Comparison of ENCODE assay signal across 25 cellular contexts in the genomic region with DNA sequence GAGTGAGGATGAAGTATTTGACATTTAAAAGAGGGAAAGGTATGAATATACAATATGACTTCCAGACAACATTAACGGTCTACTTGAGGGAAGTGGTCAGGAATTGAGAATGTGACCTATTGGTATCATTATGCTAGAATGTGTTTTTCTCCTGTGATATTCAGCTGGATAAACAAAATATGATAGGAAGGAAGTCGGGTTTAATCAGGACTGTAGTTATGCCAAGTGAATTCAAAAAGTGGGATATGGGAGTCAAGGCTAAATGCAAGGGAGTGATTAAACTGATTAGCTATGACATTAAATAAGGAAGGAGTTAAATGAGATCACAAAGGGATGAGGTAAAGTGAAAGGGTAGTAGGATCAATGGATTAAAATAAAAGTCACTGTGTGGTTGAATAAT.
"Had no signal": no experiment of that assay in that cellular context is flagged by ENCODE, and none has a peak within 500 bp of the region (broad histone marks: within the 10 kb centered on the region; RNA-seq: fewer than 3 reads in every experiment).

No MANE protein-coding gene starts in this region.

- H3K36me3 ChIP-seq: gastrocnemius medialis had no signal

- H3K27ac ChIP-seq: coronary artery, dorsolateral prefrontal cortex, epithelial cell of prostate, esophagus squamous epithelium, gastrocnemius medialis, heart right ventricle, left lung, lower lobe of right lung had no signal

- FAIRE-seq: colon, islet of Langerhans, keratinocyte had no signal

- H3K4me1 ChIP-seq: esophagus squamous epithelium, gastrocnemius medialis, left lung, lower lobe of right lung had no signal

- ATAC-seq: esophagus mucosa, gastrocnemius medialis, heart right ventricle, left cardiac atrium, left lung, left ventricle myocardium superior, lower lobe of right lung had no signal

- H3K4me3 ChIP-seq: coronary artery, dorsolateral prefrontal cortex, esophagus squamous epithelium, gastrocnemius medialis, heart right ventricle, left lung, lower lobe of right lung had no signal

- DNase-seq: dorsolateral prefrontal cortex; effector CD4-positive, alpha-beta T cell; effector memory CD4-positive, alpha-beta T cell; erythroblast; esophagus squamous epithelium; foreskin fibroblast; foreskin melanocyte; gastrocnemius medialis; glutamatergic neuron; head of caudate nucleus; heart right ventricle; hippocampal formation; left cardiac atrium; left lung; left ventricle myocardium superior; lower lobe of right lung; mammary epithelial cell; mesendoderm; midbrain had no signal

- H3K9me3 ChIP-seq: esophagus squamous epithelium, gastrocnemius medialis, heart right ventricle, left lung, lower lobe of right lung had no signal

- H3K27me3 ChIP-seq: dorsolateral prefrontal cortex, esophagus squamous epithelium, gastrocnemius medialis, heart right ventricle, left lung had no signal
